1 cellular context compared by ENCODE assay signal in genomic region chr5:172758077-172758835, GRCh38.
TF ChIP-seq lines count a peak whose summit lies in the region.

No MANE protein-coding gene starts in this region.

TF ChIP-seq in HEK293, 187 proteins besides CTCF, POLR2A, EP300 and RAD21 (continued from another document):
- TF ChIP-seq ZNF280C (tag by site-specific recombination; IDR thresholded peaks at IDR 0.05) (no peak), ZBTB11 (tag by site-specific recombination; conservative IDR thresholded peaks at IDR 0.05; ENCODE audit: low read depth) (no peak), ZNF785 (tag by site-specific recombination; IDR thresholded peaks at IDR 0.05) (no peak), ZNF660 (tag by site-specific recombination; IDR thresholded peaks at IDR 0.05) (0 out of 2 replicates have a peak, but pooled peaks have one; percentile 14), ZNF596 (tag by site-specific recombination; IDR thresholded peaks at IDR 0.05) (no peak), ZNF133 (tag by site-specific recombination; IDR thresholded peaks at IDR 0.05) (no peak), SP3 (tag by site-specific recombination; IDR thresholded peaks at IDR 0.05) (no peak), ZNF354C (tag by site-specific recombination; IDR thresholded peaks at IDR 0.05; ENCODE audit: borderline replicate concordance, low read depth) (no peak), ZNF211 (tag by site-specific recombination; IDR thresholded peaks at IDR 0.05; ENCODE audit: low read depth) (no peak), ZNF223 (tag by site-specific recombination; IDR thresholded peaks at IDR 0.05) (no peak), ZNF2 (tag by site-specific recombination; IDR thresholded peaks at IDR 0.05) (no peak), ZNF621 (tag by site-specific recombination; IDR thresholded peaks at IDR 0.05) (no peak), ZNF341 (tag by site-specific recombination; IDR thresholded peaks at IDR 0.05; ENCODE audit: low read depth) (no peak), ZNF658 (tag by site-specific recombination; IDR thresholded peaks at IDR 0.05) (no peak), ZSCAN4 (tag by site-specific recombination; IDR thresholded peaks at IDR 0.05) (no peak), BCL11B (tag by site-specific recombination; IDR thresholded peaks at IDR 0.05; ENCODE audit: low read depth) (no peak), ZNF18 (tag by site-specific recombination; IDR thresholded peaks at IDR 0.05) (no peak), ZNF140 (tag by site-specific recombination; IDR thresholded peaks at IDR 0.05) (no peak), ZNF558 (tag by site-specific recombination; IDR thresholded peaks at IDR 0.05) (no peak), GLIS1 (tag by site-specific recombination; IDR thresholded peaks at IDR 0.05) (peak; percentile 95), ZIC2 (tag by site-specific recombination; IDR thresholded peaks at IDR 0.05) (peak; percentile 53)
